8 cellular contexts compared by ENCODE assay signal in the genomic region with DNA sequence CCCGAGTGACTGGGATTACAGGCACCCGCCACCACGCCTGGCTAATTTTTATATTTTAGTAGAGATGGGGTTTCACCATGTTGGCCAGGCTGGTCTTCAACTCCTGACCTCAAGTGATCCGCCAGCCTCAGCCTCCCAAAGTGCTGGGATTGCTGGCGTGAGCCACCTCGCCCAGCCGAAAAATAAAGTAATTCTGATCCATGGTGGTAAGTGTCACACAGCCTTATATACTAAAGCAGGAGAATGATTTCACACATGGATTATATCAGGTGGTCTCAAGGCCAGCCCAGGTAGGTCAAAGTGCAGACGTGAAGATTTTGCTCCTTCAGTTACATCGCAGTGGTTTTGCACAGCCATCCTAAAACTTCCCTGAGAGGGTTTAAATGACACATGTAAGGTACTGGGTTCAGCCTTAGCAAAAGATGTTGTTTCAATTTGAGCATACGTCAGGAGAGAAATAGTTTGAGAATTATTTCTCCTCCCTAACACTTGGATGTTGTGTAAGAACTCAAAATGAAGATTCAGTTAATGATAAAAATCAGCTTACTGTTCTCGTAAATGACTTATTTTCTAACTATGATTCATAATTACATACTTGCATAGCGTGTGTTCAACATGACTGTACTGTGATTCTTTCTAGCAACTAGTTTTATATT.
DNase-seq lines count a peak whose midpoint lies in the region; ATAC-seq lines count a peak whose summit lies in the region.

No MANE protein-coding gene starts in this region.

- ATAC-seq in activated CD8-positive, alpha-beta T cell treated with anti-CD3 and anti-CD28 coated beads, Interleukin-2, amount 10 ng/mL, durations not matched to agents 7 days and 5 days: no peak
- ATAC-seq in GM19467 (IDR thresholded peaks at IDR 0.05; ENCODE audit: unreplicated experiment): no peak

- CTCF ChIA-PET in activated CD8-positive, alpha-beta T cell treated with anti-CD3 and anti-CD28 coated beads, Interleukin-2, amount 10 ng/mL, durations not matched to agents 7 days and 5 days (lab: Charles Lee): interaction anchor here (1.1 to 3.1 kb wide), 3 partner anchors 13 to 96 kb away, joined by 3 to 18 read pairs (median 4); a partner anchor contains a TSS

- peak; percentile 18 for DNase-seq in stimulated activated naive CD4-positive, alpha-beta T cell treated with Interleukin-2 at 50 U/mL for 16 hours (lab: John Stamatoyannopoulos, UW)
- DNase-seq in stimulated activated naive CD4-positive, alpha-beta T cell (lab: John Stamatoyannopoulos, UW): no peak
- no peak for DNase-seq in activated CD8-positive, alpha-beta T cell treated with anti-CD3 and anti-CD28 coated beads, Interleukin-2, amount 10 ng/mL, durations not matched to agents 7 days and 5 days
- DNase-seq in fibroblast of peridontal ligament (ENCODE audit: extremely low read depth) (peak; percentile 76), Kasumi-1 (lab: John Stamatoyannopoulos, UW) (no peak), medulla oblongata (ENCODE audit: extremely low spot score) (no peak), AML-193 (lab: John Stamatoyannopoulos, UW) (no peak)

- POLR2A ChIA-PET in activated CD8-positive, alpha-beta T cell treated with anti-CD3 and anti-CD28 coated beads, Interleukin-2, amount 10 ng/mL, durations not matched to agents 7 days and 5 days (lab: Charles Lee): interaction anchor here (0.6 to 2.4 kb wide), 8 partner anchors 21 to 96 kb away, joined by 3 to 15 read pairs (median 6); a partner anchor contains a TSS

- H3K9me3 Mint-ChIP-seq in activated CD8-positive, alpha-beta T cell treated with anti-CD3 and anti-CD28 coated beads, Interleukin-2, amount 10 ng/mL, durations not matched to agents 7 days and 5 days (ENCODE audit: insufficient read depth): no peaks in the 10 kb centered on the region

- no peaks in the 10 kb centered on the region for H3K27me3 Mint-ChIP-seq in activated CD8-positive, alpha-beta T cell treated with anti-CD3 and anti-CD28 coated beads, Interleukin-2, amount 10 ng/mL, durations not matched to agents 7 days and 5 days (ENCODE audit: low read depth)

- H3K27ac Mint-ChIP-seq in activated CD8-positive, alpha-beta T cell treated with anti-CD3 and anti-CD28 coated beads, Interleukin-2, amount 10 ng/mL, durations not matched to agents 7 days and 5 days: peak overlapping the region; percentile 88

- peak overlapping the region; percentile 22 for H3K4me3 Mint-ChIP-seq in activated CD8-positive, alpha-beta T cell treated with anti-CD3 and anti-CD28 coated beads, Interleukin-2, amount 10 ng/mL, durations not matched to agents 7 days and 5 days

- peaks cover 55% of the 10 kb centered on the region for H3K4me1 Mint-ChIP-seq in activated CD8-positive, alpha-beta T cell treated with anti-CD3 and anti-CD28 coated beads, Interleukin-2, amount 10 ng/mL, durations not matched to agents 7 days and 5 days (ENCODE audit: low read depth)

- H3K36me3 Mint-ChIP-seq in activated CD8-positive, alpha-beta T cell treated with anti-CD3 and anti-CD28 coated beads, Interleukin-2, amount 10 ng/mL, durations not matched to agents 7 days and 5 days (ENCODE audit: low read depth): peaks cover 28% of the 10 kb centered on the region

Comparison
In these comparisons a context has a peak if more than half of its experiments do, and no peak if none do; other contexts are left out.
1. DNase-seq: peak in stimulated activated naive CD4-positive, alpha-beta T cell treated with Interleukin-2 at 50 U/mL for 16 hours (single experiment) and fibroblast of peridontal ligament (single experiment); none in stimulated activated naive CD4-positive, alpha-beta T cell (0 of 6), activated CD8-positive, alpha-beta T cell treated with anti-CD3 and anti-CD28 coated beads, Interleukin-2, amount 10 ng/mL, durations not matched to agents 7 days and 5 days (single experiment), Kasumi-1 (0 of 2), medulla oblongata (single experiment) and AML-193 (0 of 2).